14 cellular contexts compared by ENCODE assay signal in genomic region chr10:97407952-97408248, GRCh38. TPM values are rescaled to one million over a fixed set of nuclear protein-coding genes. Genes with fewer than 3 reads are reported as not detected.
DNase-seq lines count a peak whose midpoint lies in the region; ATAC-seq, FAIRE-seq and TF ChIP-seq lines count a peak whose summit lies in the region.
"Had no signal": no experiment of that assay in that cellular context is flagged by ENCODE, and none has a peak within 500 bp of the region (broad histone marks: within the 10 kb centered on the region; RNA-seq: fewer than 3 reads in every experiment).

No MANE protein-coding gene starts in this region.

- no peak for FAIRE-seq in urothelium cell line (lab: Jason Lieb, UNC)
- FAIRE-seq: D721Med had no signal

- H3K9me3 ChIP-seq in neutrophil, result no peaks in the 10 kb centered on the region
- no peaks in the 10 kb centered on the region for H3K9me3 ChIP-seq in tibial artery
- H3K9me3 ChIP-seq: adrenal gland, esophagus muscularis mucosa, sigmoid colon had no signal

- TF ChIP-seq CTCF in KMS-11 (conservative IDR thresholded peaks at IDR 0.05; ENCODE audit: low read depth, low read length), result no peak
- no peak for TF ChIP-seq CTCF in neutrophil (IDR thresholded peaks at IDR 0.05)
- TF ChIP-seq CTCF in tibial artery (IDR thresholded peaks at IDR 0.05), result no peak
- TF ChIP-seq CTCF in GM23338 (conservative IDR thresholded peaks at IDR 0.05; ENCODE audit: low read depth in 2 of 2), result no peak

- peaks cover 13% of the 10 kb centered on the region; the same call in 1 of the 2 replicates for H3F3A ChIP-seq in GM23338 (replicated peaks; ENCODE audit: low read depth)

- no peaks in the 10 kb centered on the region for H3K9me3 Mint-ChIP-seq in T-helper 1 cell treated with Interleukin-12 subunit alpha and Interleukin-12 subunit beta and Interleukin-4 antibody, amounts not matched to agents 30 μg/mL and 1 μg/mL, for 36 hours
- H3K9me3 Mint-ChIP-seq in activated T-helper 17 cell treated with anti-CD3 and anti-CD28 coated beads, Interleukin-2, amount 50 U/mL, for 72 hours, result peaks cover 1% of the 10 kb centered on the region
- no peaks in the 10 kb centered on the region for H3K9me3 Mint-ChIP-seq in GM23338

- H3K36me3 ChIP-seq in KMS-11 (ENCODE audit: insufficient read depth) (no peaks in the 10 kb centered on the region), neutrophil (no peaks in the 10 kb centered on the region), tibial artery (no peaks in the 10 kb centered on the region), GM23338 (ENCODE audit: insufficient read depth) (no peaks in the 10 kb centered on the region)
- H3K36me3 ChIP-seq: adrenal gland, cardiac muscle cell, esophagus muscularis mucosa, sigmoid colon had no signal

- H3K9ac ChIP-seq in KMS-11, result no peak overlapping the region

- H3K27ac ChIP-seq in KMS-11, result peak overlapping the region; percentile 23; the same call in 1 of the 2 replicates
- H3K27ac ChIP-seq in neutrophil, result peak overlapping the region; percentile 97
- no peak overlapping the region for H3K27ac ChIP-seq in tibial artery
- no peak overlapping the region for H3K27ac ChIP-seq in GM23338 (ENCODE audit: low read depth)
- H3K27ac ChIP-seq: cardiac muscle cell had no signal

- peaks cover 34% of the 10 kb centered on the region for H3K4me1 ChIP-seq in KMS-11 (ENCODE audit: low read depth, poor library complexity, severe bottlenecking)
- H3K4me1 ChIP-seq in neutrophil (ENCODE audit: control insufficient read depth in 1 of 2, insufficient read depth in 1 of 2, low read depth in 1 of 2, low read length in 1 of 2), result peaks cover 94 to 99% of the 10 kb centered on the region in 2 experiments
- H3K4me1 ChIP-seq in tibial artery, result peaks cover 0 to 8% (median 5%) of the 10 kb centered on the region in 4 donors
- H3K4me1 ChIP-seq in GM23338 (ENCODE audit: insufficient read depth), result no peaks in the 10 kb centered on the region; the same call in 1 of the 2 replicates

- DNase-seq in T-helper 1 cell (no peak), tibial artery (no peak), GM23338 (ENCODE audit: low spot score) (no peak), urothelium cell line (ENCODE audit: low spot score) (no peak)

- H3K4me3 Mint-ChIP-seq in T-helper 1 cell treated with Interleukin-12 subunit alpha and Interleukin-12 subunit beta and Interleukin-4 antibody, amounts not matched to agents 30 μg/mL and 1 μg/mL, for 36 hours, result no peak overlapping the region
- H3K4me3 Mint-ChIP-seq in activated T-helper 17 cell treated with anti-CD3 and anti-CD28 coated beads, Interleukin-2, amount 50 U/mL, for 72 hours, result peak overlapping the region; percentile 60
- no peak overlapping the region for H3K4me3 Mint-ChIP-seq in GM23338

- H3K79me2 ChIP-seq in KMS-11 (ENCODE audit: insufficient read depth, low read depth) (no peaks in the 10 kb centered on the region), GM23338 (replicated peaks; ENCODE audit: insufficient read depth) (no peaks in the 10 kb centered on the region)

- H3K27me3 Mint-ChIP-seq in T-helper 1 cell treated with Interleukin-12 subunit alpha and Interleukin-12 subunit beta and Interleukin-4 antibody, amounts not matched to agents 30 μg/mL and 1 μg/mL, for 36 hours (ENCODE audit: low read depth), result no peaks in the 10 kb centered on the region
- H3K27me3 Mint-ChIP-seq in activated T-helper 17 cell treated with anti-CD3 and anti-CD28 coated beads, Interleukin-2, amount 50 U/mL, for 72 hours, result no peaks in the 10 kb centered on the region
- no peaks in the 10 kb centered on the region for H3K27me3 Mint-ChIP-seq in GM23338 (ENCODE audit: insufficient read depth, low read depth, poor library complexity)

- no peaks in the 10 kb centered on the region for H3K27me3 ChIP-seq in KMS-11 (ENCODE audit: insufficient read depth, low read depth)
- no peaks in the 10 kb centered on the region for H3K27me3 ChIP-seq in neutrophil
- H3K27me3 ChIP-seq in tibial artery, result no peaks in the 10 kb centered on the region
- H3K27me3 ChIP-seq in GM23338 (ENCODE audit: insufficient read depth), result no peaks in the 10 kb centered on the region
- H3K27me3 ChIP-seq: adrenal gland, cardiac muscle cell, dorsolateral prefrontal cortex, esophagus muscularis mucosa, sigmoid colon had no signal

- intact Hi-C loops in tibial artery (cut with DNase I; ENCODE audit: low total_unique reads), result no loop called here

- peak overlapping the region; percentile 62 for H3K27ac Mint-ChIP-seq in T-helper 1 cell treated with Interleukin-12 subunit alpha and Interleukin-12 subunit beta and Interleukin-4 antibody, amounts not matched to agents 30 μg/mL and 1 μg/mL, for 36 hours
- H3K27ac Mint-ChIP-seq in activated T-helper 17 cell treated with anti-CD3 and anti-CD28 coated beads, Interleukin-2, amount 50 U/mL, for 72 hours, result peak overlapping the region; percentile 60
- no peak overlapping the region for H3K27ac Mint-ChIP-seq in GM23338

- ATAC-seq in activated T-helper 17 cell treated with anti-CD3 and anti-CD28 coated beads, Interleukin-2, amount 50 U/mL, for 72 hours (replicated peaks), result no peak
- ATAC-seq in GM23338, result no peak

- H3K4me2 ChIP-seq in KMS-11 (peak overlapping the region; percentile 23; the same call in 1 of the 2 replicates), GM23338 (no peak overlapping the region)

- H3K4me1 Mint-ChIP-seq in T-helper 1 cell treated with Interleukin-12 subunit alpha and Interleukin-12 subunit beta and Interleukin-4 antibody, amounts not matched to agents 30 μg/mL and 1 μg/mL, for 36 hours (ENCODE audit: low read depth), result peaks cover 15% of the 10 kb centered on the region
- H3K4me1 Mint-ChIP-seq in activated T-helper 17 cell treated with anti-CD3 and anti-CD28 coated beads, Interleukin-2, amount 50 U/mL, for 72 hours, result peaks cover 3% of the 10 kb centered on the region
- H3K4me1 Mint-ChIP-seq in GM23338, result peaks cover 2% of the 10 kb centered on the region; the same call in 1 of the 3 replicates

- H4K20me1 ChIP-seq in KMS-11 (ENCODE audit: insufficient read depth) (no peaks in the 10 kb centered on the region), GM23338 (replicated peaks; ENCODE audit: insufficient read depth) (no peaks in the 10 kb centered on the region)

- H2AFZ ChIP-seq in KMS-11 (ENCODE audit: low read depth) (peak overlapping the region; percentile 88), GM23338 (no peak overlapping the region)

- no peaks in the 10 kb centered on the region for H3K36me3 Mint-ChIP-seq in T-helper 1 cell treated with Interleukin-12 subunit alpha and Interleukin-12 subunit beta and Interleukin-4 antibody, amounts not matched to agents 30 μg/mL and 1 μg/mL, for 36 hours (ENCODE audit: low read depth)
- H3K36me3 Mint-ChIP-seq in activated T-helper 17 cell treated with anti-CD3 and anti-CD28 coated beads, Interleukin-2, amount 50 U/mL, for 72 hours (ENCODE audit: low read depth), result peaks cover 2% of the 10 kb centered on the region
- H3K36me3 Mint-ChIP-seq in GM23338 (ENCODE audit: low read depth), result no peaks in the 10 kb centered on the region

- H3K4me3 ChIP-seq in KMS-11 (IDR thresholded peaks at IDR 0.05; ENCODE audit: insufficient read depth, low read depth, low read length) (no peak overlapping the region), neutrophil (ENCODE audit: low read depth in 1 of 2, low read length in 1 of 2) (peak overlapping the region; percentile 54 to 63), tibial artery (no peak overlapping the region), GM23338 (no peak overlapping the region)
- H3K4me3 ChIP-seq: adrenal gland, sigmoid colon had no signal

- H3K9me2 ChIP-seq in GM23338 (ENCODE audit: insufficient read depth), result no peaks in the 10 kb centered on the region

TF ChIP-seq in GM23338, 12 proteins besides CTCF, POLR2A, EP300 and RAD21 (continues in another document):
- TF ChIP-seq POLR2AphosphoS5 (IDR thresholded peaks at IDR 0.05; ENCODE audit: low read depth) (no peak), JUNB (IDR thresholded peaks at IDR 0.05; ENCODE audit: unreplicated experiment) (no peak), CREB1 (CRISPR knock-in tag; IDR thresholded peaks at IDR 0.05; ENCODE audit: low read depth) (no peak)

RNA-seq across cellular contexts. Expression of gene RRP12, which starts 6.8 kb away (rescaled TPM):
- total RNA-seq in activated T-helper 17 cell treated with anti-CD3 and anti-CD28 coated beads, Interleukin-2, amount 50 U/mL, for 72 hours, result 10 to 100 TPM; 29.6 to 61.9 TPM
- 62.6 and 66.4 TPM in 2 replicates for total RNA-seq in GM23338 (2014; rRNA removed; shearing (Covaris generic))
- 49.5 and 53.4 TPM in 2 replicates for polyA plus RNA-seq in GM23338 (2016; fragmentation: Nextera tagmentation; extraction: Ambion mirVana)

RNA-seq across cellular contexts. Expression of gene PGAM1, which starts 18.1 kb away (rescaled TPM):
- total RNA-seq in activated T-helper 17 cell treated with anti-CD3 and anti-CD28 coated beads, Interleukin-2, amount 50 U/mL, for 72 hours, result 1,000 to 10,000 TPM; 1,094 to 1,221 TPM
- total RNA-seq in GM23338 (2014; rRNA removed; shearing (Covaris generic)), result 870 and 930 TPM in 2 replicates
- 492 and 497 TPM in 2 replicates for polyA plus RNA-seq in GM23338 (2016; fragmentation: Nextera tagmentation; extraction: Ambion mirVana)

RNA-seq across cellular contexts. Expression of gene EXOSC1, which starts 37.9 kb away (rescaled TPM):
- total RNA-seq in activated T-helper 17 cell treated with anti-CD3 and anti-CD28 coated beads, Interleukin-2, amount 50 U/mL, for 72 hours, result 10 to 100 TPM; 49.7 to 54.2 TPM
- 63.6 and 66.3 TPM in 2 replicates for total RNA-seq in GM23338 (2014; rRNA removed; shearing (Covaris generic))
- 127 and 131 TPM in 2 replicates for polyA plus RNA-seq in GM23338 (2016; fragmentation: Nextera tagmentation; extraction: Ambion mirVana)

RNA-seq across cellular contexts. Expression of gene ZDHHC16, which starts 38.1 kb away (rescaled TPM):
- total RNA-seq in activated T-helper 17 cell treated with anti-CD3 and anti-CD28 coated beads, Interleukin-2, amount 50 U/mL, for 72 hours, result 10 to 100 TPM; 49.2 to 65.8 TPM
- total RNA-seq in GM23338 (2014; rRNA removed; shearing (Covaris generic)), result 58.1 and 58.2 TPM in 2 replicates
- 33.3 and 35.1 TPM in 2 replicates for polyA plus RNA-seq in GM23338 (2016; fragmentation: Nextera tagmentation; extraction: Ambion mirVana)

Comparison
In these comparisons a context has a peak if more than half of its experiments do, and no peak if none do; other contexts are left out.
1. H3K27ac ChIP-seq: peak in KMS-11 (single experiment) and neutrophil (single experiment); none in tibial artery (0 of 2) and GM23338 (single experiment).
2. H3K4me3 ChIP-seq: peak in neutrophil (2 of 2); none in KMS-11 (single experiment), tibial artery (0 of 2) and GM23338 (single experiment).